1 cellular context compared by ENCODE assay signal in genomic region chr1:151164732-151165280, GRCh38.
TF ChIP-seq lines count a peak whose summit lies in the region.

No MANE protein-coding gene starts in this region.

TF ChIP-seq in H1, 55 proteins besides CTCF, POLR2A, EP300 and RAD21:
- TF ChIP-seq TBP (IDR thresholded peaks at IDR 0.05; ENCODE audit: low read depth, low read length) (no peak), POU5F1 (IDR thresholded peaks at IDR 0.05; ENCODE audit: low read depth, low read length) (no peak)
